Comparison of ENCODE assay signal across 8 cellular contexts in genomic region chrX:48957827-48958634, GRCh38. TPM values are rescaled to one million over a fixed set of nuclear protein-coding genes. Genes with fewer than 3 reads are reported as not detected.
DNase-seq lines count a peak whose midpoint lies in the region; ATAC-seq and TF ChIP-seq lines count a peak whose summit lies in the region.

No MANE protein-coding gene starts in this region.

- POLR2A ChIA-PET in WTC11 (lab: Charles Lee) = interaction anchor here (0.5 to 1.7 kb wide), 7 partner anchors 14 to 1646 kb away, joined by 3 to 9 read pairs (median 4); partner anchors contain the start of genes GRIPAP1, HDAC6 and KCND1

- H3K4me2 ChIP-seq in smooth muscle cell = peak overlapping the region; percentile 83

- in situ Hi-C loops in GM18951 (cut with MboI; ENCODE audit: low sequenced_read_pairs, unreplicated experiment) = no loop called here

- CTCF ChIA-PET in WTC11 (lab: Charles Lee) = interaction anchor here (0.9 to 1.9 kb wide), 8 partner anchors 14 to 310 kb away, joined by 3 to 17 read pairs (median 3); partner anchors contain the start of genes KCND1 and TFE3

- peaks cover 34% of the 10 kb centered on the region for H3K79me2 ChIP-seq in smooth muscle cell (ENCODE audit: low read depth)

- H3K4me1 ChIP-seq in smooth muscle cell (ENCODE audit: low read depth) = no peaks in the 10 kb centered on the region

- H3K4me1 Mint-ChIP-seq in WTC11 = peaks cover 11% of the 10 kb centered on the region; the same call in 1 of the 2 replicates
- peaks cover 41 to 42% of the 10 kb centered on the region in 2 donors for H3K4me1 Mint-ChIP-seq in immature natural killer cell

- TF ChIP-seq POLR2A in GM18951 (IDR thresholded peaks at IDR 0.05; ENCODE audit: extremely low read depth, insufficient read depth, insufficient read length) = peak; percentile 42

- no peaks in the 10 kb centered on the region for H3K9me3 Mint-ChIP-seq in WTC11
- H3K9me3 Mint-ChIP-seq in immature natural killer cell = peaks cover 0 to 1% (median 0%) of the 10 kb centered on the region in 6 donors

- peak overlapping the region; percentile 50 to 70 for H3K4me3 ChIP-seq in cardiac fibroblast (replicated peaks in 1 of 2; ENCODE audit: low read depth in 2 of 2, low read length in 2 of 2)
- H3K4me3 ChIP-seq in smooth muscle cell = peak overlapping the region; percentile 61

- DNase-seq in AG08395 (ENCODE audit: low spot score) (peak; percentile 96), NCI-H2227 treated with DMSO at 0.1 percent for 48 hours (lab: John Stamatoyannopoulos, UW) (peak; percentile 98), WTC11 (ENCODE audit: low spot score) (peak; percentile 93), cardiac fibroblast (ENCODE audit: low read depth in 2 of 2) (peak; percentile 98 to 99), immature natural killer cell (peak; percentile 93 to 96 (median 95)), smooth muscle cell (lab: John Stamatoyannopoulos, UW; ENCODE audit: unreplicated experiment) (peak; percentile 91)

- peak overlapping the region; percentile 52 for H2AFZ ChIP-seq in smooth muscle cell (ENCODE audit: low read depth)

- H4K20me1 ChIP-seq in smooth muscle cell (ENCODE audit: low read depth) = peaks cover 37% of the 10 kb centered on the region

- H3K9ac ChIP-seq in smooth muscle cell (ENCODE audit: low read depth) = peak overlapping the region; percentile 95

- 44% methylated on average over 61 of the region's 66 CpGs for WGBS in smooth muscle cell (ENCODE audit: low lambda C conversion rate)

- H3K9me3 ChIP-seq in smooth muscle cell (replicated peaks; ENCODE audit: low read depth) = no peaks in the 10 kb centered on the region

- H3K27ac Mint-ChIP-seq in WTC11 = peak overlapping the region; percentile 100
- H3K27ac Mint-ChIP-seq in immature natural killer cell = peak overlapping the region; percentile 99 to 100 (median 100)

- H3K36me3 ChIP-seq in smooth muscle cell (ENCODE audit: low read depth) = no peaks in the 10 kb centered on the region

- peak overlapping the region; percentile 99 for H3K4me3 Mint-ChIP-seq in WTC11
- H3K4me3 Mint-ChIP-seq in immature natural killer cell = peak overlapping the region; percentile 93 to 100 (median 99)

- peaks cover 11% of the 10 kb centered on the region; the same call in 1 of the 2 replicates for H3K36me3 Mint-ChIP-seq in WTC11
- H3K36me3 Mint-ChIP-seq in immature natural killer cell = no peaks in the 10 kb centered on the region

- peak overlapping the region; percentile 99 for H3K27ac ChIP-seq in smooth muscle cell (ENCODE audit: low read depth)

- no peaks in the 10 kb centered on the region for H3K27me3 Mint-ChIP-seq in WTC11 (ENCODE audit: low read depth)
- H3K27me3 Mint-ChIP-seq in immature natural killer cell (ENCODE audit: low read depth in 3 of 3) = peaks cover 21 to 26% (median 25%) of the 10 kb centered on the region in 3 donors

- H3F3A ChIP-seq in smooth muscle cell (ENCODE audit: low read depth) = peaks cover 6% of the 10 kb centered on the region

- ATAC-seq in HG03175 (IDR thresholded peaks at IDR 0.05; ENCODE audit: unreplicated experiment) (peak; percentile 88), WTC11 (peak; percentile 95)

- TF ChIP-seq CTCF in WTC11 (IDR thresholded peaks at IDR 0.05) = no peak
- no peak for TF ChIP-seq CTCF in cardiac fibroblast (IDR thresholded peaks at IDR 0.05; ENCODE audit: low read depth, low read length)
- TF ChIP-seq CTCF in smooth muscle cell (IDR thresholded peaks at IDR 0.05; ENCODE audit: borderline replicate concordance, insufficient read depth, poor library complexity, severe bottlenecking) = no peak

- no peaks in the 10 kb centered on the region for H3K27me3 ChIP-seq in smooth muscle cell (ENCODE audit: low read depth)

TF ChIP-seq in WTC11, 78 proteins besides CTCF, POLR2A, EP300 and RAD21:
- peak; percentile 75 for TF ChIP-seq FOXK1 (CRISPR knock-in tag; IDR thresholded peaks at IDR 0.05)
- TF ChIP-seq MAX (CRISPR knock-in tag; IDR thresholded peaks at IDR 0.05) = peak; percentile 51
- no peak for TF ChIP-seq CDX4 (CRISPR knock-in tag; IDR thresholded peaks at IDR 0.05; ENCODE audit: borderline replicate concordance)
- peak; percentile 69 for TF ChIP-seq SP1 (CRISPR knock-in tag; conservative IDR thresholded peaks at IDR 0.05)
- peak; percentile 85 for TF ChIP-seq CREM (CRISPR knock-in tag; IDR thresholded peaks at IDR 0.05)
- TF ChIP-seq NFYB (CRISPR knock-in tag; conservative IDR thresholded peaks at IDR 0.05; ENCODE audit: low read depth) = peak; percentile 85
TF ChIP-seq in WTC11: peak in this region for 5.

RNA-seq across cellular contexts. Expression of gene OTUD5, which starts 0.6 kb away (rescaled TPM):
- total RNA-seq in WTC11 (2021) (50.9 to 52.6 TPM (median 51.1 TPM) in 3 replicates), smooth muscle cell (30.7 and 36.1 TPM in 2 replicates)
- polyA plus RNA-seq in immature natural killer cell (10 to 100 TPM; 25.2 to 35.5 (median 26.7) TPM), smooth muscle cell (55.1 and 62.1 TPM in 2 replicates)

RNA-seq across cellular contexts. Expression of gene KCND1, which starts 13.6 kb away (rescaled TPM):
- total RNA-seq in WTC11 (2021) (4.9 to 5.4 TPM (median 5.2 TPM) in 3 replicates), smooth muscle cell (0.94 and 1.2 TPM in 2 replicates)
- polyA plus RNA-seq in immature natural killer cell (under 1 TPM in 1 of 3 donors, not detected in 2; 0.12 TPM), smooth muscle cell (3.0 and 3.3 TPM in 2 replicates)

RNA-seq across cellular contexts. Expression of gene PIM2, which starts 39.2 kb away (rescaled TPM):
- total RNA-seq in WTC11 (2021) (146 to 184 TPM (median 182 TPM) in 3 replicates), smooth muscle cell (7.6 and 9.4 TPM in 2 replicates)
- polyA plus RNA-seq in immature natural killer cell (100 to 1,000 TPM in 2 of 3 donors, 10 to 100 TPM in 1; 86.0 to 158 (median 146) TPM), smooth muscle cell (7.4 and 8.7 TPM in 2 replicates)

RNA-seq across cellular contexts. Expression of gene GRIPAP1, which starts 44.0 kb away (rescaled TPM):
- 60.0 to 70.7 TPM (median 60.9 TPM) in 3 replicates for total RNA-seq in WTC11 (2021)
- polyA plus RNA-seq in immature natural killer cell = 10 to 100 TPM in 1 of 3 donors, 1 to 10 TPM in 1, under 1 TPM in 1; 0.62 to 19.8 (median 7.7) TPM
- total RNA-seq in smooth muscle cell = 10.0 and 13.9 TPM in 2 replicates
- 14.9 and 20.2 TPM in 2 replicates for polyA plus RNA-seq in smooth muscle cell

RNA-seq across cellular contexts. Expression of gene SLC35A2, which starts 46.6 kb away (rescaled TPM):
- 18.0 to 21.0 TPM (median 20.2 TPM) in 3 replicates for total RNA-seq in WTC11 (2021)
- polyA plus RNA-seq in immature natural killer cell = 10 to 100 TPM; 17.0 to 20.6 (median 20.2) TPM
- 72.0 and 73.3 TPM in 2 replicates for total RNA-seq in smooth muscle cell
- 98.2 and 99.9 TPM in 2 replicates for polyA plus RNA-seq in smooth muscle cell

Comparison
In these comparisons a context has a peak if more than half of its experiments do, and no peak if none do; other contexts are left out.
1. Peak in every context shown above with its lines: DNase-seq, ATAC-seq, H3K4me3 ChIP-seq and H3K27ac ChIP-seq.
2. RNA of gene PIM2, which starts 39.2 kb away (total RNA-seq): 146 to 184 TPM in WTC11; 7.6 to 9.4 TPM in smooth muscle cell; every median in the first group is over 10 times any median in the second.